1 cellular context compared by ENCODE assay signal in genomic region chr6:89432875-89433636, GRCh38.
TF ChIP-seq lines count a peak whose summit lies in the region.

TSS of gene ANKRD6 (plus strand) at chr6:89433152. CDS start at chr6:89566977, 133,825 bp downstream.

TF ChIP-seq in IMR-90, 13 proteins besides CTCF, POLR2A, EP300 and RAD21 (continued from another document):
- TF ChIP-seq USF2 (IDR thresholded peaks at IDR 0.05; ENCODE audit: low read depth, low read length) (no peak), RCOR1 (IDR thresholded peaks at IDR 0.05; ENCODE audit: insufficient replicate concordance, low read length) (no peak), NFE2L2 (IDR thresholded peaks at IDR 0.05; ENCODE audit: low read depth, low read length) (no peak), SMC3 (IDR thresholded peaks at IDR 0.05; ENCODE audit: low read depth, low read length) (peak; percentile 22; the same call in 1 of the 2 replicates), MXI1 (IDR thresholded peaks at IDR 0.05; ENCODE audit: borderline replicate concordance, low read depth, low read length) (no peak)
TF ChIP-seq in IMR-90: peak in this region for 2.
